Comparison of ENCODE assay signal across 8 cellular contexts in genomic region chr1:209675567-209676154, GRCh38. TPM values are rescaled to one million over a fixed set of nuclear protein-coding genes. Genes with fewer than 3 reads are reported as not detected.
DNase-seq lines count a peak whose midpoint lies in the region; ATAC-seq and TF ChIP-seq lines count a peak whose summit lies in the region.

No MANE protein-coding gene starts in this region.

- TF ChIP-seq CTCF in gastroesophageal sphincter (IDR thresholded peaks at IDR 0.05) (no peak), neural progenitor cell (IDR thresholded peaks at IDR 0.05) (no peak)

- no peaks in the 10 kb centered on the region for H3K79me2 ChIP-seq in neural progenitor cell (ENCODE audit: low read depth)

- peaks cover 45% of the 10 kb centered on the region for H3K27me3 Mint-ChIP-seq in activated CD8-positive, alpha-beta T cell treated with anti-CD3 and anti-CD28 coated beads, Interleukin-2, amount 10 ng/mL, durations not matched to agents 7 days and 5 days (ENCODE audit: low read depth)
- H3K27me3 Mint-ChIP-seq in neural progenitor cell (ENCODE audit: insufficient read depth, low read depth) = peaks cover 28% of the 10 kb centered on the region

- H4K20me1 ChIP-seq in neural progenitor cell (ENCODE audit: low read depth) = no peaks in the 10 kb centered on the region

- POLR2A ChIA-PET in activated CD8-positive, alpha-beta T cell treated with anti-CD3 and anti-CD28 coated beads, Interleukin-2, amount 10 ng/mL, durations not matched to agents 7 days and 5 days (lab: Charles Lee) = interaction anchor here (0.6 kb wide), 1 partner anchor 262 kb away, joined by 3 read pairs; no protein-coding TSS in a partner anchor

- H3K9ac ChIP-seq in neural progenitor cell = no peak overlapping the region

- no peaks in the 10 kb centered on the region for H3K27me3 ChIP-seq in gastroesophageal sphincter
- H3K27me3 ChIP-seq in neural progenitor cell = peaks cover 86% of the 10 kb centered on the region

- no peaks in the 10 kb centered on the region for H3F3A ChIP-seq in neural progenitor cell (ENCODE audit: low read depth)

- peak; percentile 28 for ATAC-seq in activated CD8-positive, alpha-beta T cell treated with anti-CD3 and anti-CD28 coated beads, Interleukin-2, amount 10 ng/mL, durations not matched to agents 7 days and 5 days
- ATAC-seq in gastroesophageal sphincter (peak; percentile 22), HG03139 (IDR thresholded peaks at IDR 0.05; ENCODE audit: unreplicated experiment) (no peak)

- H3K27ac ChIP-seq in gastroesophageal sphincter (peak overlapping the region in 3 of 4 donors; percentile 18 to 75 (median 59)), neural progenitor cell (no peak overlapping the region)

- TF ChIP-seq EP300 in gastroesophageal sphincter (IDR thresholded peaks at IDR 0.05) = no peak

- H3K27ac Mint-ChIP-seq in activated CD8-positive, alpha-beta T cell treated with anti-CD3 and anti-CD28 coated beads, Interleukin-2, amount 10 ng/mL, durations not matched to agents 7 days and 5 days = no peak overlapping the region
- H3K27ac Mint-ChIP-seq in neural progenitor cell = no peak overlapping the region

- H3K4me2 ChIP-seq in neural progenitor cell = peak overlapping the region; percentile 86

- H3K9me3 ChIP-seq in gastroesophageal sphincter (no peaks in the 10 kb centered on the region), neural progenitor cell (ENCODE audit: low read depth) (no peaks in the 10 kb centered on the region)

- H3K4me3 ChIP-seq in gastroesophageal sphincter = peak overlapping the region; percentile 35 to 56
- peak overlapping the region; percentile 52 for H3K4me3 ChIP-seq in neural progenitor cell

- CTCF ChIA-PET in activated CD8-positive, alpha-beta T cell treated with anti-CD3 and anti-CD28 coated beads, Interleukin-2, amount 10 ng/mL, durations not matched to agents 7 days and 5 days (lab: Charles Lee) = interaction anchor here (0.7 to 3.2 kb wide), 11 partner anchors 11 to 110 kb away, joined by 3 to 20 read pairs (median 4); no protein-coding TSS in a partner anchor

- peak in 1 of 2 donors; percentile 4 for TF ChIP-seq POLR2A in gastroesophageal sphincter (IDR thresholded peaks at IDR 0.05)

- peak overlapping the region; percentile 56 for H2AFZ ChIP-seq in neural progenitor cell (replicated peaks)

- no peaks in the 10 kb centered on the region for H3K9me3 Mint-ChIP-seq in activated CD8-positive, alpha-beta T cell treated with anti-CD3 and anti-CD28 coated beads, Interleukin-2, amount 10 ng/mL, durations not matched to agents 7 days and 5 days (ENCODE audit: insufficient read depth)
- H3K9me3 Mint-ChIP-seq in neural progenitor cell = no peaks in the 10 kb centered on the region

- H3K36me3 ChIP-seq in gastroesophageal sphincter (no peaks in the 10 kb centered on the region), neural progenitor cell (no peaks in the 10 kb centered on the region)

- peaks cover 50% of the 10 kb centered on the region for H3K4me1 Mint-ChIP-seq in activated CD8-positive, alpha-beta T cell treated with anti-CD3 and anti-CD28 coated beads, Interleukin-2, amount 10 ng/mL, durations not matched to agents 7 days and 5 days (ENCODE audit: low read depth)
- H3K4me1 Mint-ChIP-seq in neural progenitor cell = peaks cover 8% of the 10 kb centered on the region

- DNase-seq in NOMO-1 treated with DMSO at 0.1 percent for 48 hours (lab: John Stamatoyannopoulos, UW; ENCODE audit: unreplicated experiment) (peak; percentile 8), NOMO-1 treated with dmso at 0.1 percent for 144 hours (lab: John Stamatoyannopoulos, UW; ENCODE audit: unreplicated experiment) (no peak), neural progenitor cell (ENCODE audit: low spot score) (peak; percentile 51), 8988T (no peak), epidermal melanocyte (ENCODE audit: insufficient read length, low spot score) (no peak)
- no peak for DNase-seq in activated CD8-positive, alpha-beta T cell treated with anti-CD3 and anti-CD28 coated beads, Interleukin-2, amount 10 ng/mL, durations not matched to agents 7 days and 5 days

- 7% methylated on average over 5 of the region's 34 CpGs; no CpG with 5 or more reads in 1 of the 2 donors for WGBS in gastroesophageal sphincter (ENCODE audit: low coverage in 1 of 2), 2 donors

- H3K4me1 ChIP-seq in gastroesophageal sphincter (peaks cover 0 to 36% (median 11%) of the 10 kb centered on the region in 3 donors), neural progenitor cell (no peaks in the 10 kb centered on the region)

- peak overlapping the region; percentile 57 for H3K4me3 Mint-ChIP-seq in activated CD8-positive, alpha-beta T cell treated with anti-CD3 and anti-CD28 coated beads, Interleukin-2, amount 10 ng/mL, durations not matched to agents 7 days and 5 days
- H3K4me3 Mint-ChIP-seq in neural progenitor cell = peak overlapping the region; percentile 87

- no peaks in the 10 kb centered on the region for H3K36me3 Mint-ChIP-seq in activated CD8-positive, alpha-beta T cell treated with anti-CD3 and anti-CD28 coated beads, Interleukin-2, amount 10 ng/mL, durations not matched to agents 7 days and 5 days (ENCODE audit: low read depth)
- H3K36me3 Mint-ChIP-seq in neural progenitor cell = no peaks in the 10 kb centered on the region

RNA-seq across cellular contexts. Expression of gene G0S2, which starts 0.4 kb away (rescaled TPM):
- not detected for total RNA-seq in activated CD8-positive, alpha-beta T cell treated with anti-CD3 and anti-CD28 coated beads, Interleukin-2, amount 10 ng/mL, durations not matched to agents 7 days and 5 days
- 10 to 100 TPM in 2 of 4 donors, 1 to 10 TPM in 2; 6.0 to 95.2 (median 11.0) TPM for total RNA-seq in gastroesophageal sphincter
- total RNA-seq in neural progenitor cell (ENCODE audit: low replicate concordance) = 0.93 TPM in 1 of 2 replicates, not detected in the other

RNA-seq across cellular contexts. Expression of gene LAMB3, which starts 23.4 kb away (rescaled TPM):
- under 1 TPM; 0.78 to 0.84 TPM for total RNA-seq in activated CD8-positive, alpha-beta T cell treated with anti-CD3 and anti-CD28 coated beads, Interleukin-2, amount 10 ng/mL, durations not matched to agents 7 days and 5 days
- total RNA-seq in gastroesophageal sphincter (10 to 100 TPM in 1 of 4 donors, under 1 TPM in 3; 0.13 to 11.6 (median 0.35) TPM), neural progenitor cell (ENCODE audit: low replicate concordance) (0.19 TPM in 1 of 2 replicates, not detected in the other)

RNA-seq across cellular contexts. Expression of gene HSD11B1, which starts 29.0 kb away (rescaled TPM):
- not detected for total RNA-seq in activated CD8-positive, alpha-beta T cell treated with anti-CD3 and anti-CD28 coated beads, Interleukin-2, amount 10 ng/mL, durations not matched to agents 7 days and 5 days
- total RNA-seq in gastroesophageal sphincter (10 to 100 TPM in 2 of 4 donors, 1 to 10 TPM in 2; 5.0 to 17.8 (median 8.9) TPM), neural progenitor cell (ENCODE audit: low replicate concordance) (not detected in 2 replicates)

Comparison
In these comparisons a context has a peak if more than half of its experiments do, and no peak if none do; other contexts are left out.
1. DNase-seq: peak in NOMO-1 treated with DMSO at 0.1 percent for 48 hours (single experiment) and neural progenitor cell (single experiment); none in NOMO-1 treated with dmso at 0.1 percent for 144 hours (single experiment), activated CD8-positive, alpha-beta T cell treated with anti-CD3 and anti-CD28 coated beads, Interleukin-2, amount 10 ng/mL, durations not matched to agents 7 days and 5 days (single experiment), 8988T (single experiment) and epidermal melanocyte (single experiment).